In the genomic region with DNA sequence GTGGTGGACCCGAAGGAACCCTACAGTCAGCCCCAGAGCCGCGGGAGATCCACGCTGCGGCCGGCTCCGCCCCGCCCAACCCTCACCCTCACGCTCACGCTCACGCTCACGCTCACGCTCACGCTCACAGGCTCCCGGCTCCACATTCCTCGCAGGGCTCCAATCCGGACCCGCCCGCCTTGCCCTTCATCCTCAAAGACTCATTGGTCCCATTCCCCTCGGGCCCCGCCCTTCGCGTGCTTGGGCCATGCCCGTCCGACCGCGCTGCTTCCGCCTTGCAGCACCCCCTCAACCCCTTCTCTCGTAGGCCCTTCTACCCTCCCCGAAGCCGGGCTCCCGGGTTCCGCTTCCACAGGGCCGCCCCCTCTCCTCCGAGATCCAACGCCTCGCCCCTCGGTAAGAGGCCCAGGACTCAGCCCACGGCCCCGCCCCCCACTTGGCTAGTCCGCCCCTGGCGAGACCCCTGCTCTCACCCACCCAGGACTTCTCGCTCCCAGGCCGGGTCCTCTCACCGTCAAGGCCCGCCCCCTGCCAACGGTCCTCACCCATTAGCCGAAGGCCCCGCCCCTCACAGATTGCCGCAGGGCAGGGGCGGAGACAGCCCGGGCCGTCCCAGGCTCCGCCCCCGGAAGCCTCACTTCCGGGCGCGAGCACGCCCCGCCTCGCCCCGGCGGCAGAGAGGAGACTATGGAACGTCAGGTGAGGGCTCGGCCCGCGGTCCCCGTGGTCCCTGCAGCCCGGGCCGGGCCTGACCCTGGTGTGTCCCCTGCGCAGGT, we compare ENCODE assay signal across 1 cellular context.
TF ChIP-seq lines count a peak whose summit lies in the region.

APEH (plus strand) TSS at position 637 of the 776 bp plus-strand sequence; CDS start at position 688, 51 bp downstream.

TF ChIP-seq in GM12878, 131 proteins besides CTCF, POLR2A, EP300 and RAD21 (continued from another document):
- no peak for TF ChIP-seq CEBPZ (IDR thresholded peaks at IDR 0.05; ENCODE audit: low read depth, low read length)
- TF ChIP-seq SIX5 (IDR thresholded peaks at IDR 0.05; ENCODE audit: low read depth, low read length, severe bottlenecking): no peak
- TF ChIP-seq BRCA1 (IDR thresholded peaks at IDR 0.05; ENCODE audit: low read depth, low read length): no peak
- peak; percentile 49 for TF ChIP-seq IKZF1 (conservative IDR thresholded peaks at IDR 0.05)
- no peak for TF ChIP-seq RBBP5 (conservative IDR thresholded peaks at IDR 0.05)
- TF ChIP-seq, protein P1, sequence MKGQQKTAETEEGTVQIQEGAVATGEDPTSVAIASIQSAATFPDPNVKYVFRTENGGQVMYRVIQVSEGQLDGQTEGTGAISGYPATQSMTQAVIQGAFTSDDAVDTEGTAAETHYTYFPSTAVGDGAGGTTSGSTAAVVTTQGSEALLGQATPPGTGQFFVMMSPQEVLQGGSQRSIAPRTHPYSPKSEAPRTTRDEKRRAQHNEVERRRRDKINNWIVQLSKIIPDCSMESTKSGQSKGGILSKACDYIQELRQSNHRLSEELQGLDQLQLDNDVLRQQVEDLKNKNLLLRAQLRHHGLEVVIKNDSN (IDR thresholded peaks at IDR 0.05; ENCODE audit: borderline replicate concordance, extremely low read length, insufficient read depth, low read depth, low read length): no peak
- TF ChIP-seq HDAC2 (IDR thresholded peaks at IDR 0.05): no peak
- TF ChIP-seq, protein P2, sequence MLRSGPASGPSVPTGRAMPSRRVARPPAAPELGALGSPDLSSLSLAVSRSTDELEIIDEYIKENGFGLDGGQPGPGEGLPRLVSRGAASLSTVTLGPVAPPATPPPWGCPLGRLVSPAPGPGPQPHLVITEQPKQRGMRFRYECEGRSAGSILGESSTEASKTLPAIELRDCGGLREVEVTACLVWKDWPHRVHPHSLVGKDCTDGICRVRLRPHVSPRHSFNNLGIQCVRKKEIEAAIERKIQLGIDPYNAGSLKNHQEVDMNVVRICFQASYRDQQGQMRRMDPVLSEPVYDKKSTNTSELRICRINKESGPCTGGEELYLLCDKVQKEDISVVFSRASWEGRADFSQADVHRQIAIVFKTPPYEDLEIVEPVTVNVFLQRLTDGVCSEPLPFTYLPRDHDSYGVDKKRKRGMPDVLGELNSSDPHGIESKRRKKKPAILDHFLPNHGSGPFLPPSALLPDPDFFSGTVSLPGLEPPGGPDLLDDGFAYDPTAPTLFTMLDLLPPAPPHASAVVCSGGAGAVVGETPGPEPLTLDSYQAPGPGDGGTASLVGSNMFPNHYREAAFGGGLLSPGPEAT (IDR thresholded peaks at IDR 0.05; ENCODE audit: low read depth): peak; percentile 87
- peak; percentile 72 for TF ChIP-seq NR2F1 (conservative IDR thresholded peaks at IDR 0.05)
- TF ChIP-seq CHD1 (IDR thresholded peaks at IDR 0.05; ENCODE audit: low read depth, low read length): no peak
- no peak for TF ChIP-seq EZH2 (IDR thresholded peaks at IDR 0.05; ENCODE audit: borderline replicate concordance, control insufficient read depth, low read depth, low read length)
- no peak for TF ChIP-seq LARP7 (IDR thresholded peaks at IDR 0.05)
- peak; percentile 95 for TF ChIP-seq ZNF687 (IDR thresholded peaks at IDR 0.05)
- peak; percentile 54; the same call in 1 of the 2 replicates for TF ChIP-seq RUNX3 (IDR thresholded peaks at IDR 0.05; ENCODE audit: low read length)
- no peak for TF ChIP-seq NFIC (IDR thresholded peaks at IDR 0.05; ENCODE audit: low read depth, low read length)
- no peak for TF ChIP-seq TBL1XR1 (IDR thresholded peaks at IDR 0.05; ENCODE audit: low read depth, low read length)
- 0 out of 2 replicates have a peak, but pooled peaks have one; percentile 60 for TF ChIP-seq GATAD2B (conservative IDR thresholded peaks at IDR 0.05; ENCODE audit: low read depth)
- TF ChIP-seq SUPT20H (IDR thresholded peaks at IDR 0.05; ENCODE audit: borderline replicate concordance, control insufficient read depth, low read depth, low read length): no peak
- no peak; the same call in none of the 2 replicates for TF ChIP-seq CREB1 (IDR thresholded peaks at IDR 0.05; ENCODE audit: low read depth)
- TF ChIP-seq ZSCAN29 (IDR thresholded peaks at IDR 0.05): no peak
- peak; percentile 64 for TF ChIP-seq MEF2B (IDR thresholded peaks at IDR 0.05; ENCODE audit: partially characterized antibody, poor library complexity, severe bottlenecking)
- TF ChIP-seq RAD51 (IDR thresholded peaks at IDR 0.05): no peak
- no peak for TF ChIP-seq ZNF274 (IDR thresholded peaks at IDR 0.05; ENCODE audit: insufficient read depth, insufficient read length)
- no peak for TF ChIP-seq EED (IDR thresholded peaks at IDR 0.05; ENCODE audit: low read depth)
- TF ChIP-seq SMARCA5 (IDR thresholded peaks at IDR 0.05): 0 out of 2 replicates have a peak, but pooled peaks have one; percentile 31
- 0 out of 2 replicates have a peak, but pooled peaks have one; percentile 24 for TF ChIP-seq SMAD5 (IDR thresholded peaks at IDR 0.05; ENCODE audit: low read depth)
- no peak for TF ChIP-seq ZBTB33 (IDR thresholded peaks at IDR 0.05)
- TF ChIP-seq ZNF24 (IDR thresholded peaks at IDR 0.05): no peak
